ENCODE assay signal across 7 cellular contexts in genomic region chr17:69634844-69635243, GRCh38.
"Had no signal": no experiment of that assay in that cellular context is flagged by ENCODE, and none has a peak within 500 bp of the region (broad histone marks: within the 10 kb centered on the region; RNA-seq: fewer than 3 reads in every experiment).

No MANE protein-coding gene starts in this region.

- ATAC-seq: GM23338, HCT116 had no signal

- H3K36me3 ChIP-seq: HAP-1 had no signal

- DNase-seq: H7, HFFc6, KG1 had no signal

- H3K4me2 ChIP-seq: GM23338 had no signal

- H3K4me3 ChIP-seq: GM23338, HAP-1 had no signal

- H3K9me3 ChIP-seq: HAP-1 had no signal

- H3K4me1 ChIP-seq: HAP-1 had no signal

- H3K27ac ChIP-seq: HL-60 had no signal

- H2AFZ ChIP-seq: GM23338 had no signal
